25 cellular contexts compared by ENCODE assay signal in the genomic region with DNA sequence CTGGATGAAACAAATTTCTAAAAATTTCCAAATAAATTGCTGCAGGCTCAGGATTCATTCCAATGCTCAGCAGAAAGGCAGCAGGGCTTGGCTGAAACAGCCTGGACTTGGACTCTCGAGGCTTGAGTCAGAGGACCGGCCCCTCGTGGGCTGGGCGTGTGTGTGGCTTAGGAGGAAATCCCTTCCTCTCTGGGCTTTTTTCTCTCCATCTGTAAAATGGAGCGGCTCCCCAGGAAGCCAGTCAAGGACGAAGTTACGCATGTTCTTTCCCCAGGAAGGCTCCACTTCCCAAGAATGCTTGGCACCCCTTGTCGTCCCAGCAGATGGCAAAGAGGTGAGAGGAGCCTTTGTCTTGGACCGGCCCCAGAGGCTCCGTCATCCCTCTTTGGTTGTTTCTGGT. TPM values are rescaled to one million over a fixed set of nuclear protein-coding genes. Genes with fewer than 3 reads are reported as not detected.
DNase-seq lines count a peak whose midpoint lies in the region; ATAC-seq lines count a peak whose summit lies in the region.
"Had no signal": no experiment of that assay in that cellular context is flagged by ENCODE, and none has a peak within 500 bp of the region (broad histone marks: within the 10 kb centered on the region; RNA-seq: fewer than 3 reads in every experiment).

No MANE protein-coding gene starts in this region.

- ATAC-seq in HG02678 (IDR thresholded peaks at IDR 0.05; ENCODE audit: unreplicated experiment) (no peak), GM19455 (IDR thresholded peaks at IDR 0.05; ENCODE audit: unreplicated experiment) (no peak), GM18520 (IDR thresholded peaks at IDR 0.05; ENCODE audit: unreplicated experiment) (no peak)

- no peak overlapping the region for H3K4me3 ChIP-seq in H7 (ENCODE audit: insufficient read depth, low read depth, low read length)
- H3K4me3 ChIP-seq: BLaER1, PC-9 had no signal

- no peaks in the 10 kb centered on the region; the same call in 1 of the 2 replicates for H3K27me3 ChIP-seq in H7 (ENCODE audit: control insufficient read depth, insufficient read depth, low read length)
- H3K27me3 ChIP-seq: BLaER1 had no signal

- no peaks in the 10 kb centered on the region for H3K36me3 ChIP-seq in H7 (replicated peaks; ENCODE audit: control insufficient read depth, insufficient read depth, low read length)

- DNase-seq in H7, result peak; percentile 46
- peak; percentile 87 for DNase-seq in dermis blood vessel endothelial cell
- DNase-seq in islet precursor cell, result peak; percentile 95
- DNase-seq in stromal cell of bone marrow (ENCODE audit: low read depth), result peak; percentile 37
- no peak for DNase-seq in NCI-H345 treated with DMSO at 0.1 percent for 48 hours (lab: John Stamatoyannopoulos, UW; ENCODE audit: unreplicated experiment)
- DNase-seq: CD4-positive, alpha-beta T cell; COR-L47; DMS 273 treated with DMSO at 0.1 percent for 48 hours; DMS79 treated with DMSO at 0.1 percent for 48 hours; HCEC 1CT; KBM-7; NCI-H1092; NCI-H1436; NCI-H187 treated with DMSO at 0.1 percent for 48 hours; NCI-H2107; NCI-H510A; PC-9; RPMI8226; SHP77 treated with DMSO at 0.1 percent for 48 hours; SK-N-SH had no signal

RNA-seq across cellular contexts. Expression of gene SLC46A1, which starts 13.5 kb away (rescaled TPM):
- 5.7 and 6.7 TPM in 2 replicates for total RNA-seq in H7 (2014; rRNA removed; shearing (Covaris generic))
- 1.9 and 2.9 TPM in 2 replicates for total RNA-seq in dermis blood vessel endothelial cell

RNA-seq across cellular contexts. Expression of gene SARM1, which starts 21.0 kb away (rescaled TPM):
- total RNA-seq in H7 (2014; rRNA removed; shearing (Covaris generic)), result 0.62 and 1.7 TPM in 2 replicates
- 4.2 and 5.1 TPM in 2 replicates for total RNA-seq in dermis blood vessel endothelial cell

RNA-seq across cellular contexts. Expression of gene VTN, which starts 22.4 kb away (rescaled TPM):
- total RNA-seq in H7 (2014; rRNA removed; shearing (Covaris generic)), result 0.04 and 0.14 TPM in 2 replicates
- 0.14 and 0.34 TPM in 2 replicates for total RNA-seq in dermis blood vessel endothelial cell
- total RNA-seq: HT1080, PC-9 had no signal

RNA-seq across cellular contexts. Expression of gene SEBOX, which starts 27.5 kb away (rescaled TPM):
- total RNA-seq in H7 (2014; rRNA removed; shearing (Covaris generic)), result not detected in 2 replicates
- total RNA-seq in dermis blood vessel endothelial cell, result not detected in 2 replicates
- total RNA-seq: CD4-positive, alpha-beta T cell; HT1080; PC-9 had no signal

RNA-seq across cellular contexts. Expression of gene POLDIP2, which starts 35.2 kb away (rescaled TPM):
- total RNA-seq in H7 (2014; rRNA removed; shearing (Covaris generic)), result 115 and 130 TPM in 2 replicates
- 69.4 and 92.4 TPM in 2 replicates for total RNA-seq in dermis blood vessel endothelial cell
